18 cellular contexts compared by ENCODE assay signal in the genomic region with DNA sequence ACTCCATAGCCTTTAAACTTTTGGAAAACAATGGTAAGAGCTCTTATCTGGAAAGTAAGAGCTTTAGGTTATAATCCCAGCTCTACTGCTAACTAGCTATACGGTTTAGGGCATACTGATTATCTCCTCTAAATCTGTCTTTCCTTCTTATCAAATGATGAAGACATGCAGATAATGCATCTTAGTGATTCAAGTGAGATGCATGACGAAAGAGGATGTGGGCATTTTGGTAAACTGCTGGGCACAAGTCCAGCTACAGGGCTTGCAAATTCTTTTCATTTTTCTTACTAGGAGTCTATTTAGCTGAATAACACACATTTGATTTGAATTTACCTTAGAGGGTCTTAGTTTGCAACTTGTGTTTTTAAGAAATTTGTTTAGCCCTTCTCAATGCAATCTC.
DNase-seq lines count a peak whose midpoint lies in the region; FAIRE-seq and TF ChIP-seq lines count a peak whose summit lies in the region.
"Had no signal": no experiment of that assay in that cellular context is flagged by ENCODE, and none has a peak within 500 bp of the region (broad histone marks: within the 10 kb centered on the region; RNA-seq: fewer than 3 reads in every experiment).

No MANE protein-coding gene starts in this region.

- H3K36me3 ChIP-seq in astrocyte (ENCODE audit: insufficient read depth, low read length): no peaks in the 10 kb centered on the region
- H3K36me3 ChIP-seq: transverse colon had no signal

- no peaks in the 10 kb centered on the region for H4K20me1 ChIP-seq in astrocyte (ENCODE audit: insufficient read depth, low read length)

- H3K4me3 Mint-ChIP-seq in astrocyte (ENCODE audit: unreplicated experiment): no peak overlapping the region
- no peak overlapping the region for H3K4me3 Mint-ChIP-seq in T-helper 2 cell treated with Interferon-gamma antibody and Interleukin-4, amounts not matched to agents 5 μg/mL and 100 μg/mL, for 36 hours
- H3K4me3 Mint-ChIP-seq: activated T-cell treated with anti-CD3 and anti-CD28 coated beads, Interleukin-2, amount 50 U/mL, for 4 hours; H9; T-helper 17 cell had no signal

- H3K36me3 Mint-ChIP-seq in astrocyte (ENCODE audit: low read depth, unreplicated experiment): no peaks in the 10 kb centered on the region
- H3K36me3 Mint-ChIP-seq in T-helper 2 cell treated with Interferon-gamma antibody and Interleukin-4, amounts not matched to agents 5 μg/mL and 100 μg/mL, for 36 hours (ENCODE audit: low read depth): no peaks in the 10 kb centered on the region

- no peak overlapping the region for H3K9ac ChIP-seq in astrocyte (ENCODE audit: low read length)

- H3K27ac Mint-ChIP-seq in astrocyte (ENCODE audit: unreplicated experiment): no peak overlapping the region
- no peak overlapping the region for H3K27ac Mint-ChIP-seq in T-helper 2 cell treated with Interferon-gamma antibody and Interleukin-4, amounts not matched to agents 5 μg/mL and 100 μg/mL, for 36 hours
- H3K27ac Mint-ChIP-seq: H9, T-helper 17 cell had no signal

- H3K4me2 ChIP-seq in astrocyte (ENCODE audit: low read length): peak overlapping the region; percentile 0

- TF ChIP-seq CTCF in AG09309 (IDR thresholded peaks at IDR 0.05; ENCODE audit: control insufficient read depth, insufficient read depth, low read depth, low read length, missing control alignments) (no peak), astrocyte (IDR thresholded peaks at IDR 0.05; ENCODE audit: insufficient read depth, low read depth, low read length) (no peak)

- H3K9me3 Mint-ChIP-seq in astrocyte (ENCODE audit: unreplicated experiment): no peaks in the 10 kb centered on the region
- no peaks in the 10 kb centered on the region for H3K9me3 Mint-ChIP-seq in T-helper 2 cell treated with Interferon-gamma antibody and Interleukin-4, amounts not matched to agents 5 μg/mL and 100 μg/mL, for 36 hours

- DNase-seq in AG09309 (ENCODE audit: low read depth) (peak; percentile 16), M059J (ENCODE audit: low read depth) (peak; percentile 74), astrocyte (ENCODE audit: low read depth) (peak; percentile 83), glomerular visceral epithelial cell (ENCODE audit: extremely low spot score) (peak; percentile 65), NCI-H1105 treated with DMSO at 0.1 percent for 48 hours (lab: John Stamatoyannopoulos, UW) (no peak), hippocampal formation (lab: John Stamatoyannopoulos, UW) (no peak)
- DNase-seq in T-helper 2 cell treated with Interferon-gamma antibody and Interleukin-4, amounts not matched to agents 5 μg/mL and 100 μg/mL, for 36 hours (ENCODE audit: low spot score): no peak
- no peak for DNase-seq in activated CD8-positive, alpha-beta memory T cell treated with anti-CD3 and anti-CD28 coated beads for 24 hours
- DNase-seq: activated CD4-positive, alpha-beta T cell treated with anti-CD3 and anti-CD28 coated beads for 4 hours; activated T-cell treated with anti-CD3 and anti-CD28 coated beads, Interleukin-2, amount 50 U/mL, for 4 hours; amniotic stem cell; dermis blood vessel endothelial cell; H9; posterior cingulate gyrus; stimulated activated CD8-positive, alpha-beta memory T cell treated with anti-CD3 and anti-CD28 coated beads, Interleukin-4, amount 100 ng/mL, for 48 hours; T-helper 17 cell; transverse colon had no signal

- H3K4me3 ChIP-seq in AG09309 (ENCODE audit: control insufficient read depth, low read depth, low read length) (no peak overlapping the region), astrocyte (ENCODE audit: insufficient read depth, low read depth, low read length) (no peak overlapping the region)
- H3K4me3 ChIP-seq: transverse colon had no signal

- peak; percentile 73 for FAIRE-seq in astrocyte (lab: Jason Lieb, UNC)
- FAIRE-seq: frontal cortex had no signal

- H3K27me3 Mint-ChIP-seq in astrocyte (ENCODE audit: low read depth, unreplicated experiment): no peaks in the 10 kb centered on the region
- H3K27me3 Mint-ChIP-seq in T-helper 2 cell treated with Interferon-gamma antibody and Interleukin-4, amounts not matched to agents 5 μg/mL and 100 μg/mL, for 36 hours (ENCODE audit: low read depth): no peaks in the 10 kb centered on the region
- H3K27me3 Mint-ChIP-seq: T-helper 17 cell had no signal

- no peaks in the 10 kb centered on the region for H3K9me3 ChIP-seq in astrocyte (ENCODE audit: insufficient read depth, low read depth, low read length)
- H3K9me3 ChIP-seq: transverse colon had no signal

- H2AFZ ChIP-seq in astrocyte (ENCODE audit: low read depth, low read length): no peak overlapping the region

- H3K4me1 ChIP-seq in astrocyte (ENCODE audit: insufficient read depth, low read length): peaks cover 5% of the 10 kb centered on the region
- H3K4me1 ChIP-seq: transverse colon had no signal

- H3K79me2 ChIP-seq in astrocyte (ENCODE audit: insufficient read depth, low read length): no peaks in the 10 kb centered on the region

- peaks cover 10% of the 10 kb centered on the region for H3K4me1 Mint-ChIP-seq in astrocyte (ENCODE audit: low read depth, unreplicated experiment)
- no peaks in the 10 kb centered on the region for H3K4me1 Mint-ChIP-seq in T-helper 2 cell treated with Interferon-gamma antibody and Interleukin-4, amounts not matched to agents 5 μg/mL and 100 μg/mL, for 36 hours (ENCODE audit: low read depth)
- H3K4me1 Mint-ChIP-seq: T-helper 17 cell had no signal

- no peaks in the 10 kb centered on the region for H3K27me3 ChIP-seq in astrocyte (ENCODE audit: insufficient read depth, low read length)
- H3K27me3 ChIP-seq: transverse colon had no signal

- H3K27ac ChIP-seq in astrocyte (ENCODE audit: low read depth, low read length): no peak overlapping the region
- H3K27ac ChIP-seq: transverse colon had no signal

Comparison
In these comparisons a context has a peak if more than half of its experiments do, and no peak if none do; other contexts are left out.
1. DNase-seq: peak in AG09309 (single experiment), M059J (single experiment), astrocyte (single experiment) and glomerular visceral epithelial cell (single experiment); none in T-helper 2 cell treated with Interferon-gamma antibody and Interleukin-4, amounts not matched to agents 5 μg/mL and 100 μg/mL, for 36 hours (single experiment), NCI-H1105 treated with DMSO at 0.1 percent for 48 hours (single experiment), hippocampal formation (0 of 2) and activated CD8-positive, alpha-beta memory T cell treated with anti-CD3 and anti-CD28 coated beads for 24 hours (single experiment).